8 cellular contexts compared by ENCODE assay signal in the genomic region with DNA sequence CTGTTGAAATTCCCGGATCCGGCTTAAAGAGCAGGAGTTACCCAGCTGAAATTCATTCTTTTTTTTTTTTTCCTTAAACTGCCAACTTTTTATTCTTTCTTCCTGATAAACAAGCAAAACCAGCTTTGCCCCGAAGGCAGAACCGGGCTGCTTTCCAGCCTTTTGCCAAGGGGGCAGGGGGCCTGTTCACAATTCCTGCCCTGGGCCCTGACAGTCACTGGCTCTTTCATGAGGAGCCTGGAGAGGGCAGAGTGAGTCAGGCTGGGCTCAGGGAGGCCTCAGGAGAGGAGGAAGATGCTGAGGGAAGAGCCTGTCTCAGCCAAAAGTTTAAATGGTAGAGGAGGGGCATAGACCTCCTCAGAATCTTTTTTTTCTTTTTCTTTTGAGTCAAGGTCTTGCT. TPM values are rescaled to one million over a fixed set of nuclear protein-coding genes. Genes with fewer than 3 reads are reported as not detected.
A peak's percentile ranks its signal among the peaks of the same experiment; 100 is the strongest.
DNase-seq lines count a peak whose midpoint lies in the region; ATAC-seq and TF ChIP-seq lines count a peak whose summit lies in the region.

No MANE protein-coding gene starts in this region.

- TF ChIP-seq POLR2A in upper lobe of left lung (IDR thresholded peaks at IDR 0.05): no peak

- no peaks in the 10 kb centered on the region for H3K9me3 ChIP-seq in right atrium auricular region
- peaks cover 0 to 3% (median 0%) of the 10 kb centered on the region in 4 donors for H3K9me3 ChIP-seq in upper lobe of left lung
- H3K9me3 ChIP-seq in CD8-positive, alpha-beta T cell (ENCODE audit: low read length): no peaks in the 10 kb centered on the region

- 62 to 77% methylated on average over 4 of the region's 4 CpGs for WGBS in upper lobe of left lung, 2 donors

- no peak for TF ChIP-seq EP300 in upper lobe of left lung (IDR thresholded peaks at IDR 0.05)

- intact Hi-C loops in Right ventricle myocardium superior (cut with DNase I): no loop called here
- intact Hi-C loops in activated B cell treated with CpG ODN at 0.5 μM for 24 hours (cut with micrococcal nuclease): loop anchor here (5.0 kb wide), 1 partner anchor 346 kb away; no protein-coding TSS in a partner anchor
- intact Hi-C loops in CD8-positive, alpha-beta T cell (cut with DNase I, micrococcal nuclease): no loop called here

- H3K4me1 ChIP-seq in right atrium auricular region (peaks cover 0 to 68% of the 10 kb centered on the region in 2 donors), upper lobe of left lung (peaks cover 55 to 87% (median 66%) of the 10 kb centered on the region in 4 donors)
- peaks cover 89% of the 10 kb centered on the region for H3K4me1 ChIP-seq in CD8-positive, alpha-beta T cell (ENCODE audit: insufficient read depth, low read length)

- no peaks in the 10 kb centered on the region for H3K36me3 ChIP-seq in right atrium auricular region
- no peaks in the 10 kb centered on the region for H3K36me3 ChIP-seq in upper lobe of left lung
- H3K36me3 ChIP-seq in CD8-positive, alpha-beta T cell (ENCODE audit: insufficient read depth, low read length): no peaks in the 10 kb centered on the region

- H3K36me3 Mint-ChIP-seq in activated B cell treated with CpG ODN at 0.5 μM for 24 hours (ENCODE audit: low read depth) (peaks cover 13% of the 10 kb centered on the region), immature natural killer cell (peaks cover 12 to 23% (median 19%) of the 10 kb centered on the region in 3 donors)
- H3K36me3 Mint-ChIP-seq in CD8-positive, alpha-beta T cell: peaks cover 20% of the 10 kb centered on the region

- CTCF ChIA-PET in activated B cell treated with CpG ODN at 0.5 μM for 24 hours (lab: Charles Lee): no interaction called here
- CTCF ChIA-PET in CD8-positive, alpha-beta T cell (lab: Charles Lee): interaction anchor here (0.6 to 5.7 kb wide), 4 partner anchors 25 to 161 kb away, joined by 3 to 44 read pairs (median 14); no protein-coding TSS in a partner anchor

- ATAC-seq in Right ventricle myocardium superior (ENCODE audit: poor library complexity) (no peak), activated B cell treated with CpG ODN at 0.5 μM for 24 hours (ENCODE audit: low read depth) (no peak), upper lobe of left lung (ENCODE audit: low FRiP score in 2 of 2) (no peak), GM21825 (IDR thresholded peaks at IDR 0.05; ENCODE audit: unreplicated experiment) (no peak)
- ATAC-seq in CD8-positive, alpha-beta T cell: no peak

- H3K9me3 Mint-ChIP-seq in activated B cell treated with CpG ODN at 0.5 μM for 24 hours (no peaks in the 10 kb centered on the region), immature natural killer cell (peaks cover 0 to 3% (median 0%) of the 10 kb centered on the region in 6 donors)
- H3K9me3 Mint-ChIP-seq in CD8-positive, alpha-beta T cell: peaks cover 6% of the 10 kb centered on the region

- H3K27me3 Mint-ChIP-seq in activated B cell treated with CpG ODN at 0.5 μM for 24 hours: no peaks in the 10 kb centered on the region
- H3K27me3 Mint-ChIP-seq in immature natural killer cell (ENCODE audit: low read depth in 3 of 3): peaks cover 3 to 14% (median 13%) of the 10 kb centered on the region in 3 donors
- H3K27me3 Mint-ChIP-seq in CD8-positive, alpha-beta T cell (ENCODE audit: low read depth): no peaks in the 10 kb centered on the region

- H3K4me3 Mint-ChIP-seq in activated B cell treated with CpG ODN at 0.5 μM for 24 hours (no peak overlapping the region), immature natural killer cell (peak overlapping the region; percentile 93 to 100 (median 97))
- H3K4me3 Mint-ChIP-seq in CD8-positive, alpha-beta T cell: no peak overlapping the region

- H3K27ac Mint-ChIP-seq in activated B cell treated with CpG ODN at 0.5 μM for 24 hours (peak overlapping the region; percentile 100), immature natural killer cell (peak overlapping the region; percentile 98 to 100 (median 100))
- no peak overlapping the region for H3K27ac Mint-ChIP-seq in CD8-positive, alpha-beta T cell

- H3K27me3 ChIP-seq in right atrium auricular region (no peaks in the 10 kb centered on the region), upper lobe of left lung (no peaks in the 10 kb centered on the region)
- H3K27me3 ChIP-seq in CD8-positive, alpha-beta T cell (ENCODE audit: insufficient read depth, low read length): no peaks in the 10 kb centered on the region

- H3K4me1 Mint-ChIP-seq in activated B cell treated with CpG ODN at 0.5 μM for 24 hours (peaks cover 91% of the 10 kb centered on the region), immature natural killer cell (peaks cover 93% of the 10 kb centered on the region in 2 donors)
- peaks cover 91% of the 10 kb centered on the region for H3K4me1 Mint-ChIP-seq in CD8-positive, alpha-beta T cell (ENCODE audit: low read depth)

- H3K4me3 ChIP-seq in right atrium auricular region (no peak overlapping the region), upper lobe of left lung (no peak overlapping the region)
- H3K4me3 ChIP-seq in CD8-positive, alpha-beta T cell (ENCODE audit: low read depth, low read length): no peak overlapping the region

- H3K27ac ChIP-seq in right atrium auricular region (no peak overlapping the region), upper lobe of left lung (peak overlapping the region; percentile 39 to 94 (median 78))
- no peak overlapping the region for H3K27ac ChIP-seq in CD8-positive, alpha-beta T cell (ENCODE audit: low read depth, low read length)

- TF ChIP-seq CTCF in right atrium auricular region (IDR thresholded peaks at IDR 0.05) (peak in 1 of 2 donors; percentile 39), activated B cell treated with CpG ODN at 0.5 μM for 24 hours (IDR thresholded peaks at IDR 0.05) (no peak), upper lobe of left lung (IDR thresholded peaks at IDR 0.05) (peak in 1 of 6 experiments; percentile 15)
- TF ChIP-seq CTCF in CD8-positive, alpha-beta T cell (IDR thresholded peaks at IDR 0.05): no peak

- peak; percentile 59 for DNase-seq in Right ventricle myocardium superior
- no peak for DNase-seq in right atrium auricular region (ENCODE audit: low spot score)
- DNase-seq in activated B cell treated with CpG ODN at 0.5 μM for 24 hours: no peak
- no peak for DNase-seq in immature natural killer cell
- DNase-seq in upper lobe of left lung: no peak
- no peak for DNase-seq in activated CD8-positive, alpha-beta memory T cell treated with anti-CD3 and anti-CD28 coated beads for 24 hours
- DNase-seq in CD8-positive, alpha-beta T cell: no peak

- POLR2A ChIA-PET in activated B cell treated with CpG ODN at 0.5 μM for 24 hours (lab: Charles Lee): interaction anchor here (0.6 kb wide), 1 partner anchor 15 kb away, joined by 5 read pairs; no protein-coding TSS in a partner anchor
- POLR2A ChIA-PET in CD8-positive, alpha-beta T cell (lab: Charles Lee): no interaction called here

RNA-seq across cellular contexts. Expression of a gene that starts 4.8 kb away (rescaled TPM):
- total RNA-seq in Right ventricle myocardium superior: 6.7 TPM
- 10 to 100 TPM; 11.2 to 11.6 TPM for total RNA-seq in right atrium auricular region
- 13.6 and 14.3 TPM in 2 replicates for total RNA-seq in activated B cell treated with CpG ODN at 0.5 μM for 24 hours
- 100 to 1,000 TPM; 327 to 486 (median 374) TPM for polyA plus RNA-seq in immature natural killer cell
- 100 to 1,000 TPM in 1 of 6 donors, 10 to 100 TPM in 5; 39.6 to 131 (median 66.0) TPM for total RNA-seq in upper lobe of left lung
- 10 to 100 TPM in 1 of 2 experiments, 1 to 10 TPM in 1; 8.6 to 10.2 TPM for total RNA-seq in CD8-positive, alpha-beta T cell

RNA-seq across cellular contexts. Expression of a gene that starts 27.9 kb away (rescaled TPM):
- not detected for total RNA-seq in Right ventricle myocardium superior
- not detected for total RNA-seq in right atrium auricular region
- total RNA-seq in activated B cell treated with CpG ODN at 0.5 μM for 24 hours: not detected in 2 replicates
- under 1 TPM in 1 of 3 donors, not detected in 2; 0.43 TPM for polyA plus RNA-seq in immature natural killer cell
- total RNA-seq in upper lobe of left lung: 1 to 10 TPM in 1 of 6 donors, under 1 TPM in 4, not detected in 1; 0.30 to 1.4 (median 0.49) TPM
- total RNA-seq in CD8-positive, alpha-beta T cell: under 1 TPM; 0.16 to 0.56 TPM

RNA-seq across cellular contexts. Expression of a gene that starts 49.4 kb away (rescaled TPM):
- 63.0 TPM for total RNA-seq in Right ventricle myocardium superior
- total RNA-seq in right atrium auricular region: 10 to 100 TPM; 67.2 to 87.7 TPM
- total RNA-seq in activated B cell treated with CpG ODN at 0.5 μM for 24 hours: 104 and 115 TPM in 2 replicates
- 100 to 1,000 TPM in 1 of 3 donors, 10 to 100 TPM in 2; 62.2 to 121 (median 89.0) TPM for polyA plus RNA-seq in immature natural killer cell
- 100 to 1,000 TPM; 120 to 218 (median 192) TPM for total RNA-seq in upper lobe of left lung
- 10 to 100 TPM; 39.1 to 39.6 TPM for total RNA-seq in CD8-positive, alpha-beta T cell

Comparison
In these comparisons a context has a peak if more than half of its experiments do, and no peak if none do; other contexts are left out.
1. H3K27ac ChIP-seq: peak in upper lobe of left lung (4 of 4); none in right atrium auricular region (0 of 2) and CD8-positive, alpha-beta T cell (single experiment).
2. H3K4me3 Mint-ChIP-seq: peak in immature natural killer cell (5 of 5); none in activated B cell treated with CpG ODN at 0.5 μM for 24 hours (single experiment) and CD8-positive, alpha-beta T cell (single experiment).